Comparison of ENCODE assay signal across 10 cellular contexts in genomic region chr20:63060057-63060991, GRCh38. TPM values are rescaled to one million over a fixed set of nuclear protein-coding genes. Genes with fewer than 3 reads are reported as not detected.
DNase-seq lines count a peak whose midpoint lies in the region; ATAC-seq, FAIRE-seq and TF ChIP-seq lines count a peak whose summit lies in the region.
"Had no signal": no experiment of that assay in that cellular context is flagged by ENCODE, and none has a peak within 500 bp of the region (broad histone marks: within the 10 kb centered on the region; RNA-seq: fewer than 3 reads in every experiment).

No MANE protein-coding gene starts in this region.

- H3K4me1 ChIP-seq in GM23338 (ENCODE audit: insufficient read depth) (no peaks in the 10 kb centered on the region), SK-N-SH (ENCODE audit: control insufficient read depth in 1 of 2, insufficient read depth in 2 of 2, low read depth in 1 of 2, low read length in 1 of 2) (peaks cover 0 to 9% of the 10 kb centered on the region in 2 experiments; a peak in 1 of 4 replicates), small intestine (ENCODE audit: control insufficient read depth in 2 of 2, insufficient read depth in 1 of 2, low read depth in 1 of 2, low read length in 1 of 2) (no peaks in the 10 kb centered on the region)

- no peaks in the 10 kb centered on the region; the same call in 1 of the 3 replicates for H3K36me3 Mint-ChIP-seq in GM23338 (ENCODE audit: low read depth)

- H3F3A ChIP-seq in GM23338 (replicated peaks; ENCODE audit: low read depth) (peaks cover 14% of the 10 kb centered on the region), SK-N-SH (replicated peaks; ENCODE audit: insufficient read depth) (peaks cover 9% of the 10 kb centered on the region)

- H3K27me3 ChIP-seq in GM23338 (ENCODE audit: insufficient read depth) (peaks cover 5% of the 10 kb centered on the region; the same call in 1 of the 2 replicates), SK-N-SH (ENCODE audit: insufficient read depth) (no peaks in the 10 kb centered on the region; the same call in 1 of the 2 replicates), small intestine (ENCODE audit: control insufficient read depth in 2 of 2, insufficient read depth in 2 of 2, low read length in 2 of 2) (no peaks in the 10 kb centered on the region)

- H3K79me2 ChIP-seq in GM23338 (replicated peaks; ENCODE audit: insufficient read depth) (no peaks in the 10 kb centered on the region), SK-N-SH (ENCODE audit: insufficient read depth) (no peaks in the 10 kb centered on the region)

- no peak for TF ChIP-seq CTCF in GM23338 (conservative IDR thresholded peaks at IDR 0.05; ENCODE audit: low read depth in 2 of 2)
- TF ChIP-seq CTCF in SK-N-SH (IDR thresholded peaks at IDR 0.05): no peak
- no peak for TF ChIP-seq CTCF in GM13976 (IDR thresholded peaks at IDR 0.05; ENCODE audit: borderline replicate concordance, control extremely low read depth, extremely low read depth, insufficient read depth, missing control alignments)

- H2AFZ ChIP-seq in GM23338: 0 out of 2 replicates have a peak overlapping the region, but pooled peaks have one; percentile 43
- no peak overlapping the region for H2AFZ ChIP-seq in SK-N-SH (ENCODE audit: low read depth)

- no peak overlapping the region for H3K4me3 Mint-ChIP-seq in GM23338

- CTCF ChIA-PET in SK-N-SH (lab: Yijun Ruan, JAX): interaction anchor here (0.7 to 1.8 kb wide), 6 partner anchors 12 to 230 kb away, joined by 3 to 5 read pairs (median 4); no protein-coding TSS in a partner anchor

- H3K9me2 ChIP-seq in GM23338 (ENCODE audit: insufficient read depth) (no peaks in the 10 kb centered on the region), SK-N-SH (no peaks in the 10 kb centered on the region)

- 31% methylated on average over 16 of the region's 23 CpGs for WGBS in SK-N-SH (ENCODE audit: low lambda C conversion rate)
- 67 to 70% (median 67%) methylated on average over 23 of the region's 23 CpGs for WGBS in small intestine, 3 donors

- in situ Hi-C loops in GM13976 (cut with MboI; ENCODE audit: low sequenced_read_pairs, unreplicated experiment): no loop called here

- no peak overlapping the region for H3K9ac ChIP-seq in SK-N-SH

- no peak overlapping the region for H3K27ac Mint-ChIP-seq in GM23338

- H3K9me3 Mint-ChIP-seq in GM23338: peaks cover 12% of the 10 kb centered on the region

- H3K9me3 ChIP-seq in SK-N-SH: no peaks in the 10 kb centered on the region
- H3K9me3 ChIP-seq in small intestine (ENCODE audit: control insufficient read depth, low read depth): no peaks in the 10 kb centered on the region

- H4K20me1 ChIP-seq in GM23338 (replicated peaks; ENCODE audit: insufficient read depth) (no peaks in the 10 kb centered on the region), SK-N-SH (ENCODE audit: insufficient read depth) (no peaks in the 10 kb centered on the region)

- H3K27ac ChIP-seq in GM23338 (ENCODE audit: low read depth): peak overlapping the region; percentile 32; the same call in 1 of the 2 replicates
- H3K27ac ChIP-seq in SK-N-SH (ENCODE audit: low read depth in 2 of 2, low read length in 1 of 2): no peak overlapping the region
- H3K27ac ChIP-seq in small intestine (ENCODE audit: low read depth in 1 of 2, low read length in 1 of 2): no peak overlapping the region

- TF ChIP-seq EP300 in SK-N-SH (IDR thresholded peaks at IDR 0.05; ENCODE audit: borderline replicate concordance in 1 of 2, low read depth in 1 of 2, low read length in 1 of 2): no peak

- peaks cover 16% of the 10 kb centered on the region for H3K27me3 Mint-ChIP-seq in GM23338 (ENCODE audit: insufficient read depth, low read depth, poor library complexity)

- H3K36me3 ChIP-seq in GM23338 (ENCODE audit: insufficient read depth): no peaks in the 10 kb centered on the region
- H3K36me3 ChIP-seq in SK-N-SH (replicated peaks in 1 of 2; ENCODE audit: control insufficient read depth in 1 of 2, insufficient read depth in 2 of 2, low read length in 1 of 2): no peaks in the 10 kb centered on the region
- no peaks in the 10 kb centered on the region for H3K36me3 ChIP-seq in small intestine (ENCODE audit: control insufficient read depth in 2 of 2, insufficient read depth in 2 of 2, low read length in 2 of 2)

- H3K4me2 ChIP-seq in GM23338 (no peak overlapping the region), SK-N-SH (peak overlapping the region; percentile 15; the same call in 1 of the 2 replicates)

- H3K4me1 Mint-ChIP-seq in GM23338: peaks cover 5% of the 10 kb centered on the region; the same call in 1 of the 3 replicates

- no peak for FAIRE-seq in small intestine (lab: Jason Lieb, UNC)

- H3K4me3 ChIP-seq in GM23338: no peak overlapping the region
- no peak overlapping the region for H3K4me3 ChIP-seq in SK-N-SH (ENCODE audit: low read depth in 2 of 2, low read length in 1 of 2)
- no peak overlapping the region for H3K4me3 ChIP-seq in small intestine (ENCODE audit: low read depth in 1 of 2, low read length in 2 of 2)

- peak; percentile 75 for DNase-seq in AG08396 (ENCODE audit: low spot score)
- DNase-seq in GM23338 (ENCODE audit: low spot score): no peak
- DNase-seq in SK-N-SH: peak; percentile 86
- peak; percentile 85 for DNase-seq in islet precursor cell
- no peak for DNase-seq in DMS79 treated with DMSO at 0.1 percent for 48 hours (lab: John Stamatoyannopoulos, UW)
- no peak for DNase-seq in small intestine
- no peak for DNase-seq in stimulated activated CD4-positive, alpha-beta T cell treated with anti-CD3 and anti-CD28 coated beads, Interleukin-12 subunit alpha, Interleukin-12 subunit beta, amount 100 ng/mL, for 4 hours
- DNase-seq in GM13976 (ENCODE audit: low spot score): no peak
- DNase-seq: GF-D8 had no signal

- no peak for TF ChIP-seq RAD21 in SK-N-SH (IDR thresholded peaks at IDR 0.05; ENCODE audit: low read length)

- POLR2A ChIA-PET in SK-N-SH (lab: Yijun Ruan, JAX): no interaction called here

- no peak for ATAC-seq in GM23338

TF ChIP-seq in GM23338, 12 proteins besides CTCF, POLR2A, EP300 and RAD21 (continues in another document):
- no peak for TF ChIP-seq STAT1 (IDR thresholded peaks at IDR 0.05; ENCODE audit: unreplicated experiment)
- TF ChIP-seq EZH2 (IDR thresholded peaks at IDR 0.05; ENCODE audit: low read depth, unreplicated experiment): no peak
- no peak for TF ChIP-seq ETS1 (IDR thresholded peaks at IDR 0.05)
- no peak for TF ChIP-seq JUNB (IDR thresholded peaks at IDR 0.05; ENCODE audit: unreplicated experiment)

TF ChIP-seq in SK-N-SH, 30 proteins besides CTCF, POLR2A, EP300 and RAD21:
- no peak for TF ChIP-seq JUND (IDR thresholded peaks at IDR 0.05)
- TF ChIP-seq FOSL2 (IDR thresholded peaks at IDR 0.05; ENCODE audit: borderline replicate concordance, low read depth): no peak; the same call in 1 of the 2 replicates
- no peak for TF ChIP-seq POLR2AphosphoS5 (IDR thresholded peaks at IDR 0.05; ENCODE audit: low read depth, low read length)
- TF ChIP-seq RFX5 (IDR thresholded peaks at IDR 0.05; ENCODE audit: low read length): no peak
- no peak for TF ChIP-seq MAX (IDR thresholded peaks at IDR 0.05; ENCODE audit: low read depth)
- TF ChIP-seq FOXJ3 (CRISPR knock-in tag; IDR thresholded peaks at IDR 0.05): no peak; the same call in 1 of the 2 replicates
- TF ChIP-seq SIN3A (IDR thresholded peaks at IDR 0.05; ENCODE audit: borderline replicate concordance, low read depth, low read length): no peak
- no peak for TF ChIP-seq EZH2phosphoT487 (IDR thresholded peaks at IDR 0.05; ENCODE audit: borderline replicate concordance, low read depth)
- no peak for TF ChIP-seq FOXM1 (IDR thresholded peaks at IDR 0.05; ENCODE audit: low read depth)
- TF ChIP-seq PBX3 (IDR thresholded peaks at IDR 0.05): no peak
- no peak for TF ChIP-seq TAF1 (IDR thresholded peaks at IDR 0.05; ENCODE audit: borderline replicate concordance, low read depth, low read length)
- no peak for TF ChIP-seq TCF12 (IDR thresholded peaks at IDR 0.05)
- TF ChIP-seq YY1 (IDR thresholded peaks at IDR 0.05; ENCODE audit: low read depth): no peak
- no peak for TF ChIP-seq MEF2A (IDR thresholded peaks at IDR 0.05; ENCODE audit: borderline replicate concordance, low read depth)
- no peak for TF ChIP-seq CHD2 (IDR thresholded peaks at IDR 0.05; ENCODE audit: low read length, partially characterized antibody)

RNA-seq across cellular contexts. Expression of gene BHLHE23, which starts 53.6 kb away (rescaled TPM):
- 5.0 and 6.6 TPM in 2 replicates for total RNA-seq in GM23338 (2014; rRNA removed; shearing (Covaris generic))
- polyA plus RNA-seq in GM23338 (2016; fragmentation: Nextera tagmentation; extraction: Ambion mirVana) (0.52 TPM in 2 replicates), SK-N-SH (2012; rRNA removed) (not detected in 2 replicates), small intestine (not detected)
- not detected in 2 replicates for polyA plus RNA-seq in SK-N-SH (2012; cell fraction: cytosol; rRNA removed)
- not detected in 2 replicates for polyA plus RNA-seq in SK-N-SH (2012; cell fraction: nucleus; rRNA removed)
- total RNA-seq: subcutaneous adipose tissue had no signal

Comparison
In these comparisons a context has a peak if more than half of its experiments do, and no peak if none do; other contexts are left out.
1. DNase-seq: peak in AG08396 (single experiment), SK-N-SH (single experiment) and islet precursor cell (single experiment); none in GM23338 (single experiment), DMS79 treated with DMSO at 0.1 percent for 48 hours (single experiment), small intestine (single experiment), stimulated activated CD4-positive, alpha-beta T cell treated with anti-CD3 and anti-CD28 coated beads, Interleukin-12 subunit alpha, Interleukin-12 subunit beta, amount 100 ng/mL, for 4 hours (single experiment) and GM13976 (single experiment).